33 cellular contexts compared by ENCODE assay signal in the genomic region with DNA sequence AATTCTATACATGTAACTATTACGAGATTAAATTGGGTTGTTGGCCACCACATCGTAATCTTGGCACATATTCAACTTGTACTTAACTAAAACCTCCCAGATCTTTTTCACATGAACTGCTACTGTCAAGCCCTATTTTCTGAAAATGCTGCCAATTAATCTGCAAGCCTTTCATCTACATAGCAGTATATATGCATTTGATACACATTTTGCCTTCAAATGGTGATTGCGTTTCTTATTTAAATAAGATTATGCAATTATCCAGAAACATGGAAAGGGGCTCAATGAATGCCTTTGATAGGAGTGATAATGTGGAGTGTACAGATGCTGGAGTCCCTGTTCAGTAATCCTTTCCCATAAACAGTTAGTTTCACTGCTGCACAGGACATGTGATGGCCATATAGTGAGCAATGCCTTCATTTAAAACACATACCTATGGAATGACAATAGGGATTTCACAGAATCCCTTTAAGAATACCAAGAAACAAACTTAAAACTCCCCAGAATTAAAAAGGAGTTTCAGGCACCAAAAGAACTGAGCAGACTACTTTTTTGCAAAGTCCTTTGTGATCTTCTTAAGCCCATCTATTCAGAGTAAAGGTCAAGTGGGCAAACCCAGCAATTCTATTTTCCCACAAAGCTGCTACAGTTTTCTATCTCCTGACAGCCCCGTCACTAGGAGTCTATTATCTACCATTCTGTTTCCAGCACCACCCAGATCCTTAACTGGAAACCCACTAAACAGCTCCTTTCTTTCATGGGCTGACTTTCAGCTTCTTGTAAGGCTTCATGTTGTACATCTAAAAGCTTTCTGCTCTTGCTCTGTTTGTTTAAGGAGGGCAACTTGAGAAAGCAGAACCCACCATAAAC.
DNase-seq lines count a peak whose midpoint lies in the region; ATAC-seq and TF ChIP-seq lines count a peak whose summit lies in the region.
"Had no signal": no experiment of that assay in that cellular context is flagged by ENCODE, and none has a peak within 500 bp of the region (broad histone marks: within the 10 kb centered on the region; RNA-seq: fewer than 3 reads in every experiment).

No MANE protein-coding gene starts in this region.

- DNase-seq in cardiac muscle cell (ENCODE audit: low read depth in 1 of 2, low spot score in 1 of 2) (peak in 1 of 2 donors; percentile 19), left ventricle myocardium superior (no peak), cardiac fibroblast (ENCODE audit: low read depth in 2 of 2) (peak; percentile 5), type B pancreatic cell (ENCODE audit: extremely low spot score, unreplicated experiment) (no peak), mucosa of gallbladder (ENCODE audit: low spot score) (no peak), PC-3 (no peak), A673 (ENCODE audit: low spot score) (no peak)
- DNase-seq: ACHN; activated CD8-positive, alpha-beta T cell treated with anti-CD3 and anti-CD28 coated beads, Interleukin-2, amount 10 ng/mL, durations not matched to agents 7 days and 5 days; activated naive CD4-positive, alpha-beta T cell treated with anti-CD3 and anti-CD28 coated beads for 36 hours; amniotic stem cell; Caco-2; dermis blood vessel endothelial cell; EL; glutamatergic neuron; IMR-90; mammary epithelial cell; NCI-H1092; NCI-H187; NCI-H226; NCI-H748 treated with DMSO at 0.1 percent for 48 hours; spleen; stimulated activated CD4-positive, alpha-beta T cell treated with anti-CD3 and anti-CD28 coated beads, Interleukin-2, amount 100 ng/mL, for 48 hours; stimulated activated naive B cell treated with anti-CD40 and anti-IgM and Interleukin-4, amounts not matched to agents 10 μg/mL and 1 μg/mL and 100 μg/mL, for 72 hours; T-cell; testis had no signal

- POLR2A ChIA-PET in PC-3 (lab: Charles Lee; ENCODE audit: unreplicated experiment) (no interaction called here), A673 (lab: Charles Lee; ENCODE audit: low non-redundant PET) (no interaction called here)

- WGBS in mesodermal cell (ENCODE audit: insufficient coverage in 2 of 2), 2 experiments, result 63 to 74% methylated on average over 2 of the region's 4 CpGs

- TF ChIP-seq CTCF in cardiac muscle cell (IDR thresholded peaks at IDR 0.05; ENCODE audit: low read depth, low read length) (no peak), cardiac fibroblast (IDR thresholded peaks at IDR 0.05; ENCODE audit: low read depth, low read length) (no peak), type B pancreatic cell (conservative IDR thresholded peaks at IDR 0.05) (no peak), PC-3 (conservative IDR thresholded peaks at IDR 0.05; ENCODE audit: low read depth, low read length) (no peak), A673 (conservative IDR thresholded peaks at IDR 0.05; ENCODE audit: low read depth, low read length) (no peak)

- CTCF ChIA-PET in PC-3 (lab: Charles Lee) (no interaction called here), A673 (lab: Charles Lee) (no interaction called here)

- BruUV-seq in PC-3 (replicated peaks; lab: Mats Ljungman, UMichigan) (no TSS peak), A673 (replicated peaks; lab: Mats Ljungman, UMichigan) (no TSS peak)

- no peak overlapping the region for H2AFZ ChIP-seq in PC-3 (ENCODE audit: low read length)

- H3K27me3 ChIP-seq in cardiac muscle cell (no peaks in the 10 kb centered on the region), PC-3 (ENCODE audit: low read length) (no peaks in the 10 kb centered on the region), A673 (replicated peaks; ENCODE audit: insufficient read depth, low read depth, low read length, poor library complexity) (no peaks in the 10 kb centered on the region)
- H3K27me3 ChIP-seq: BLaER1, right atrium auricular region, spleen, testis, vagina had no signal

- peak overlapping the region; percentile 12 for H3K4me3 Mint-ChIP-seq in type B pancreatic cell
- H3K4me3 Mint-ChIP-seq: activated CD8-positive, alpha-beta T cell treated with anti-CD3 and anti-CD28 coated beads, Interleukin-2, amount 10 ng/mL, durations not matched to agents 7 days and 5 days; activated naive CD4-positive, alpha-beta T cell treated with anti-CD3 and anti-CD28 coated beads for 36 hours; central memory CD8-positive, alpha-beta T cell; stimulated activated naive B cell treated with anti-CD40 and anti-IgM and Interleukin-4, amounts not matched to agents 10 μg/mL and 1 μg/mL and 100 μg/mL, for 72 hours; T-cell had no signal

- H3K9me3 ChIP-seq in cardiac muscle cell (ENCODE audit: low read depth) (no peaks in the 10 kb centered on the region), mesodermal cell (ENCODE audit: control insufficient read depth, low read length) (no peaks in the 10 kb centered on the region), PC-3 (ENCODE audit: low read length) (no peaks in the 10 kb centered on the region), A673 (ENCODE audit: low read depth, low read length, poor library complexity, severe bottlenecking) (no peaks in the 10 kb centered on the region)
- H3K9me3 ChIP-seq: BLaER1, Caco-2, right atrium auricular region, spleen, testis, vagina had no signal

- H3K4me3 ChIP-seq in cardiac muscle cell (no peak overlapping the region), cardiac fibroblast (replicated peaks in 1 of 2; ENCODE audit: low read depth in 2 of 2, low read length in 2 of 2) (no peak overlapping the region), mesodermal cell (ENCODE audit: extremely low read depth, insufficient read depth, low read length, poor library complexity, severe bottlenecking) (no peak overlapping the region), PC-3 (ENCODE audit: low read length) (no peak overlapping the region), A673 (ENCODE audit: low read depth, low read length, poor library complexity, severe bottlenecking) (no peak overlapping the region)
- H3K4me3 ChIP-seq: BLaER1, right atrium auricular region, spleen, testis, vagina had no signal

- H3K4me1 ChIP-seq in cardiac muscle cell (ENCODE audit: low read depth), result peaks cover 26% of the 10 kb centered on the region
- no peaks in the 10 kb centered on the region for H3K4me1 ChIP-seq in mesodermal cell (ENCODE audit: control insufficient read depth, insufficient read depth, low read length, poor library complexity, severe bottlenecking)
- H3K4me1 ChIP-seq in PC-3 (ENCODE audit: insufficient read depth, low read length), result no peaks in the 10 kb centered on the region
- no peaks in the 10 kb centered on the region for H3K4me1 ChIP-seq in A673 (ENCODE audit: insufficient read depth, low read length, poor library complexity, severe bottlenecking)
- H3K4me1 ChIP-seq: BLaER1, Caco-2, right atrium auricular region, spleen, testis, vagina had no signal

- H3K4me1 Mint-ChIP-seq in type B pancreatic cell (ENCODE audit: unreplicated experiment), result peaks cover 43% of the 10 kb centered on the region
- H3K4me1 Mint-ChIP-seq: central memory CD8-positive, alpha-beta T cell; stimulated activated naive B cell treated with anti-CD40 and anti-IgM and Interleukin-4, amounts not matched to agents 10 μg/mL and 1 μg/mL and 100 μg/mL, for 72 hours had no signal

- no peak overlapping the region for H3K4me2 ChIP-seq in PC-3 (ENCODE audit: low read length)
- H3K4me2 ChIP-seq: BLaER1 had no signal

- H4K20me1 ChIP-seq in PC-3 (ENCODE audit: low read length), result no peaks in the 10 kb centered on the region
- H4K20me1 ChIP-seq: BLaER1 had no signal

- H3K36me3 ChIP-seq in cardiac muscle cell (no peaks in the 10 kb centered on the region), mesodermal cell (ENCODE audit: control insufficient read depth, insufficient read depth, low read length) (no peaks in the 10 kb centered on the region), PC-3 (ENCODE audit: low read depth, low read length) (no peaks in the 10 kb centered on the region), A673 (ENCODE audit: insufficient read depth, low read length, poor library complexity, severe bottlenecking) (no peaks in the 10 kb centered on the region)
- H3K36me3 ChIP-seq: BLaER1, right atrium auricular region, spleen, vagina had no signal

- H3K27ac Mint-ChIP-seq in type B pancreatic cell, result no peak overlapping the region
- H3K27ac Mint-ChIP-seq: activated CD8-positive, alpha-beta T cell treated with anti-CD3 and anti-CD28 coated beads, Interleukin-2, amount 10 ng/mL, durations not matched to agents 7 days and 5 days; activated naive CD4-positive, alpha-beta T cell treated with anti-CD3 and anti-CD28 coated beads for 36 hours; stimulated activated naive B cell treated with anti-CD40 and anti-IgM and Interleukin-4, amounts not matched to agents 10 μg/mL and 1 μg/mL and 100 μg/mL, for 72 hours; T-cell had no signal

- peaks cover 44% of the 10 kb centered on the region for H3K27me3 Mint-ChIP-seq in type B pancreatic cell
- H3K27me3 Mint-ChIP-seq: central memory CD8-positive, alpha-beta T cell; stimulated activated naive B cell treated with anti-CD40 and anti-IgM and Interleukin-4, amounts not matched to agents 10 μg/mL and 1 μg/mL and 100 μg/mL, for 72 hours had no signal

- no peaks in the 10 kb centered on the region for H3K9me2 ChIP-seq in PC-3 (replicated peaks; ENCODE audit: low read length)

- peak overlapping the region; percentile 91 for H3K27ac ChIP-seq in cardiac muscle cell
- H3K27ac ChIP-seq in mesodermal cell (ENCODE audit: low read depth, low read length, severe bottlenecking), result peak overlapping the region; percentile 76
- no peak overlapping the region for H3K27ac ChIP-seq in PC-3 (ENCODE audit: low read length)
- no peak overlapping the region for H3K27ac ChIP-seq in A673 (ENCODE audit: low read depth, low read length, poor library complexity, severe bottlenecking)
- H3K27ac ChIP-seq: BLaER1, right atrium auricular region, testis, vagina had no signal

- intact Hi-C loops in left ventricle myocardium superior (cut with micrococcal nuclease), result no loop called here
- intact Hi-C loops in PC-3 (cut with micrococcal nuclease), result no loop called here
- intact Hi-C loops in A673 (cut with micrococcal nuclease; ENCODE audit: unreplicated experiment), result no loop called here

- no peaks in the 10 kb centered on the region for H3K79me2 ChIP-seq in PC-3 (ENCODE audit: low read length)

- H3K36me3 Mint-ChIP-seq in type B pancreatic cell, result peaks cover 16% of the 10 kb centered on the region
- H3K36me3 Mint-ChIP-seq: stimulated activated naive B cell treated with anti-CD40 and anti-IgM and Interleukin-4, amounts not matched to agents 10 μg/mL and 1 μg/mL and 100 μg/mL, for 72 hours; T-cell had no signal

- H3K9ac ChIP-seq in PC-3 (ENCODE audit: low read length), result no peak overlapping the region
- H3K9ac ChIP-seq: BLaER1 had no signal

- peaks cover 9% of the 10 kb centered on the region for H3K9me3 Mint-ChIP-seq in type B pancreatic cell
- H3K9me3 Mint-ChIP-seq: activated naive CD4-positive, alpha-beta T cell treated with anti-CD3 and anti-CD28 coated beads for 36 hours; stimulated activated naive B cell treated with anti-CD40 and anti-IgM and Interleukin-4, amounts not matched to agents 10 μg/mL and 1 μg/mL and 100 μg/mL, for 72 hours; T-cell had no signal

- ATAC-seq in left ventricle myocardium superior (no peak), PC-3 (no peak)
- ATAC-seq: activated CD8-positive, alpha-beta T cell treated with anti-CD3 and anti-CD28 coated beads, Interleukin-2, amount 10 ng/mL, durations not matched to agents 7 days and 5 days; HCT116; Right ventricle myocardium inferior; stimulated activated naive B cell treated with anti-CD40 and anti-IgM and Interleukin-4, amounts not matched to agents 10 μg/mL and 1 μg/mL and 100 μg/mL, for 72 hours; T-cell had no signal

- H3F3A ChIP-seq in PC-3 (ENCODE audit: low read length, unreplicated experiment), result no peaks in the 10 kb centered on the region

Comparison
In these comparisons a context has a peak if more than half of its experiments do, and no peak if none do; other contexts are left out.
1. DNase-seq: peak in cardiac fibroblast (2 of 2); none in left ventricle myocardium superior (single experiment), type B pancreatic cell (single experiment), mucosa of gallbladder (single experiment), PC-3 (single experiment) and A673 (single experiment).
2. H3K27ac ChIP-seq: peak in cardiac muscle cell (single experiment) and mesodermal cell (single experiment); none in PC-3 (single experiment) and A673 (single experiment).